9 cellular contexts compared by ENCODE assay signal in the genomic region with DNA sequence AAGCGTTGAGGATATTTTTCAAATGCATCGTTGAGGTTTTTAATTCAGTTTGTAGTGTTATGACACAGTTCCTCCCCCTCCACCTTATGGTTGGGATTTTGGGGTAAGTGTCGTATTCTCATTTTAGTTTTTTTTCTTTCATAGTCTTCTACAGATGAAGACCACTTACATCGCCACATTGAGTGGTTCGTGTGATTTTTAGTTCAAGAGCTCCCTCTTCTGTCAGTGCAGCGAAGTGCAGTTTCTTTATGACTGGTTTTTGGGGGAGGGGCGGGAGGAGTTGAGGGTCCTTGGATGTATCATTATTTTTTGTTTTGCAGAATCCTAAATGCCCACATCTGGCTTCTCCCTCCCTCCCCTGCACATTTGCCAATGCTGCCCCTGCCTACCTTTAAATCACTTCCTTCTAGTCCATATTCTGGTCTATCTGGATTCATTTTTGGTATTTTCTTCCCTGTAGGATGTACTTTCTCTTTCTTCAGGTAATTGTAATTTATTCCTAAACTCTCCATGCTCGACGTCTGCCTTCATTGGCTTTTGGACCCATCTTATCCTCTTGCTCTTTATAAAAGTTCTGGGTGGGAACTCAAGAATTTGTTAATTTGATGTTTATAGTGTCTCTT.
A peak's percentile ranks its signal among the peaks of the same experiment; 100 is the strongest.
DNase-seq lines count a peak whose midpoint lies in the region; ATAC-seq and TF ChIP-seq lines count a peak whose summit lies in the region.
"Had no signal": no experiment of that assay in that cellular context is flagged by ENCODE, and none has a peak within 500 bp of the region (broad histone marks: within the 10 kb centered on the region; RNA-seq: fewer than 3 reads in every experiment).

No MANE protein-coding gene starts in this region.

- H3K36me3 Mint-ChIP-seq in endodermal cell (ENCODE audit: low read depth): no peaks in the 10 kb centered on the region
- no peaks in the 10 kb centered on the region for H3K36me3 Mint-ChIP-seq in neural crest cell (ENCODE audit: low read depth)
- H3K36me3 Mint-ChIP-seq: CD8-positive, alpha-beta memory T cell had no signal

- H3K9ac ChIP-seq in SK-N-SH: no peak overlapping the region
- H3K9ac ChIP-seq in Karpas-422 (ENCODE audit: low read length): no peak overlapping the region
- H3K9ac ChIP-seq in endodermal cell (ENCODE audit: extremely low read depth, low read length, poor library complexity, severe bottlenecking): no peak overlapping the region

- ATAC-seq in SK-N-SH treated with all-trans-retinoic acid at 6 μM for 48 hours (no peak), GM21526 (IDR thresholded peaks at IDR 0.05; ENCODE audit: low FRiP score, unreplicated experiment) (no peak)
- ATAC-seq in activated CD4-positive, CD25-positive, alpha-beta regulatory T cell treated with anti-CD3 and anti-CD28 coated beads, Interleukin-2, amount 50 U/mL, for 24 hours: no peak

- H3K9me3 Mint-ChIP-seq in endodermal cell (no peaks in the 10 kb centered on the region), neural crest cell (no peaks in the 10 kb centered on the region)

- H3K4me3 ChIP-seq in SK-N-SH (ENCODE audit: low read depth in 2 of 2, low read length in 1 of 2) (peak overlapping the region in 1 of 2 experiments; percentile 29; a peak in 1 of 4 replicates), Karpas-422 (ENCODE audit: low read length) (no peak overlapping the region), Peyer's patch (no peak overlapping the region), endodermal cell (ENCODE audit: low read length) (no peak overlapping the region)

- no peak for TF ChIP-seq EP300 in SK-N-SH (IDR thresholded peaks at IDR 0.05; ENCODE audit: borderline replicate concordance in 1 of 2, low read depth in 1 of 2, low read length in 1 of 2)

- peak; percentile 89 for TF ChIP-seq RAD21 in SK-N-SH (IDR thresholded peaks at IDR 0.05; ENCODE audit: low read length)

- CTCF ChIA-PET in SK-N-SH (lab: Yijun Ruan, JAX): interaction anchor here (0.6 to 3.0 kb wide), 9 partner anchors 10 to 429 kb away, joined by 3 to 12 read pairs (median 3); no protein-coding TSS in a partner anchor

- H2AFZ ChIP-seq in SK-N-SH (ENCODE audit: low read depth) (no peak overlapping the region), Karpas-422 (ENCODE audit: low read length) (no peak overlapping the region)

- H3K27me3 ChIP-seq in SK-N-SH (ENCODE audit: insufficient read depth) (no peaks in the 10 kb centered on the region), Karpas-422 (ENCODE audit: low read length) (no peaks in the 10 kb centered on the region), Peyer's patch (no peaks in the 10 kb centered on the region), endodermal cell (ENCODE audit: control insufficient read depth, insufficient read depth, low read length, poor library complexity, severe bottlenecking) (no peaks in the 10 kb centered on the region)

- no peak for TF ChIP-seq POLR2A in Peyer's patch (IDR thresholded peaks at IDR 0.05)

- H3K4me3 Mint-ChIP-seq in endodermal cell: no peak overlapping the region
- no peak overlapping the region for H3K4me3 Mint-ChIP-seq in neural crest cell
- H3K4me3 Mint-ChIP-seq: CD8-positive, alpha-beta memory T cell had no signal

- H4K20me1 ChIP-seq in SK-N-SH (ENCODE audit: insufficient read depth): no peaks in the 10 kb centered on the region
- H4K20me1 ChIP-seq in Karpas-422 (ENCODE audit: insufficient read depth, low read depth, low read length): no peaks in the 10 kb centered on the region

- H3K27ac Mint-ChIP-seq in endodermal cell (no peak overlapping the region), neural crest cell (ENCODE audit: unreplicated experiment) (no peak overlapping the region)
- H3K27ac Mint-ChIP-seq: CD8-positive, alpha-beta memory T cell had no signal

- H3K4me1 ChIP-seq in SK-N-SH (ENCODE audit: control insufficient read depth in 1 of 2, insufficient read depth in 2 of 2, low read depth in 1 of 2, low read length in 1 of 2) (peaks cover 2 to 3% of the 10 kb centered on the region in 2 experiments; a peak in 2 of 4 replicates), Karpas-422 (ENCODE audit: low read length) (no peaks in the 10 kb centered on the region), Peyer's patch (no peaks in the 10 kb centered on the region), endodermal cell (ENCODE audit: control insufficient read depth, insufficient read depth, low read length) (no peaks in the 10 kb centered on the region)

- DNase-seq in SK-N-SH (peak; percentile 67), Karpas-422 (peak; percentile 83), Peyer's patch (peak in 1 of 3 donors; percentile 66), endodermal cell (peak; percentile 88), neural crest cell (ENCODE audit: low read depth, low spot score) (peak; percentile 42)

- 51% methylated on average over 9 of the region's 9 CpGs for WGBS in SK-N-SH (ENCODE audit: low lambda C conversion rate)
- 63% methylated on average over 7 of the region's 9 CpGs; no CpG with 5 or more reads in 1 of the 2 experiments for WGBS in endodermal cell (ENCODE audit: insufficient coverage in 1 of 2, insufficient read length in 1 of 2), 2 experiments

- TF ChIP-seq CTCF in SK-N-SH (IDR thresholded peaks at IDR 0.05): peak; percentile 67
- peak in 5 of 6 experiments; percentile 23 to 79 (median 70) for TF ChIP-seq CTCF in Peyer's patch (IDR thresholded peaks at IDR 0.05)
- peak; percentile 90 for TF ChIP-seq CTCF in endodermal cell (conservative IDR thresholded peaks at IDR 0.05)
- TF ChIP-seq CTCF in neural crest cell (conservative IDR thresholded peaks at IDR 0.05): peak; percentile 83

- H3K4me2 ChIP-seq in SK-N-SH (no peak overlapping the region), Karpas-422 (ENCODE audit: low read depth, low read length, poor library complexity, severe bottlenecking) (no peak overlapping the region)

- H3K27ac ChIP-seq in SK-N-SH (ENCODE audit: low read depth in 2 of 2, low read length in 1 of 2) (no peak overlapping the region), Karpas-422 (ENCODE audit: low read length) (no peak overlapping the region), Peyer's patch (no peak overlapping the region), endodermal cell (ENCODE audit: low read depth, low read length) (no peak overlapping the region)

- H3K79me2 ChIP-seq in SK-N-SH (ENCODE audit: insufficient read depth): no peaks in the 10 kb centered on the region
- H3K79me2 ChIP-seq in Karpas-422 (ENCODE audit: low read length): no peaks in the 10 kb centered on the region

- peaks cover 3% of the 10 kb centered on the region for H3F3A ChIP-seq in SK-N-SH (replicated peaks; ENCODE audit: insufficient read depth)

- H3K9me2 ChIP-seq in SK-N-SH (no peaks in the 10 kb centered on the region), Karpas-422 (replicated peaks; ENCODE audit: insufficient read depth, low read length) (no peaks in the 10 kb centered on the region)

- POLR2A ChIA-PET in SK-N-SH (lab: Yijun Ruan, JAX): no interaction called here

- no peaks in the 10 kb centered on the region for H3K27me3 Mint-ChIP-seq in endodermal cell (ENCODE audit: insufficient read depth)
- peaks cover 15% of the 10 kb centered on the region for H3K27me3 Mint-ChIP-seq in neural crest cell (ENCODE audit: low read depth)

- no peaks in the 10 kb centered on the region for H3K4me1 Mint-ChIP-seq in endodermal cell
- no peaks in the 10 kb centered on the region for H3K4me1 Mint-ChIP-seq in neural crest cell
- H3K4me1 Mint-ChIP-seq: CD8-positive, alpha-beta memory T cell had no signal

- H3K9me3 ChIP-seq in SK-N-SH (no peaks in the 10 kb centered on the region), Karpas-422 (ENCODE audit: low read length) (no peaks in the 10 kb centered on the region), Peyer's patch (no peaks in the 10 kb centered on the region), endodermal cell (ENCODE audit: control insufficient read depth, low read length) (no peaks in the 10 kb centered on the region)

- H3K36me3 ChIP-seq in SK-N-SH (replicated peaks in 1 of 2; ENCODE audit: control insufficient read depth in 1 of 2, insufficient read depth in 2 of 2, low read length in 1 of 2) (no peaks in the 10 kb centered on the region), Karpas-422 (ENCODE audit: insufficient read depth, low read length) (no peaks in the 10 kb centered on the region), Peyer's patch (no peaks in the 10 kb centered on the region), endodermal cell (ENCODE audit: control insufficient read depth, insufficient read depth, low read length) (no peaks in the 10 kb centered on the region)

TF ChIP-seq in SK-N-SH, 30 proteins besides CTCF, POLR2A, EP300 and RAD21 (continues in another document):
- TF ChIP-seq, protein P1, sequence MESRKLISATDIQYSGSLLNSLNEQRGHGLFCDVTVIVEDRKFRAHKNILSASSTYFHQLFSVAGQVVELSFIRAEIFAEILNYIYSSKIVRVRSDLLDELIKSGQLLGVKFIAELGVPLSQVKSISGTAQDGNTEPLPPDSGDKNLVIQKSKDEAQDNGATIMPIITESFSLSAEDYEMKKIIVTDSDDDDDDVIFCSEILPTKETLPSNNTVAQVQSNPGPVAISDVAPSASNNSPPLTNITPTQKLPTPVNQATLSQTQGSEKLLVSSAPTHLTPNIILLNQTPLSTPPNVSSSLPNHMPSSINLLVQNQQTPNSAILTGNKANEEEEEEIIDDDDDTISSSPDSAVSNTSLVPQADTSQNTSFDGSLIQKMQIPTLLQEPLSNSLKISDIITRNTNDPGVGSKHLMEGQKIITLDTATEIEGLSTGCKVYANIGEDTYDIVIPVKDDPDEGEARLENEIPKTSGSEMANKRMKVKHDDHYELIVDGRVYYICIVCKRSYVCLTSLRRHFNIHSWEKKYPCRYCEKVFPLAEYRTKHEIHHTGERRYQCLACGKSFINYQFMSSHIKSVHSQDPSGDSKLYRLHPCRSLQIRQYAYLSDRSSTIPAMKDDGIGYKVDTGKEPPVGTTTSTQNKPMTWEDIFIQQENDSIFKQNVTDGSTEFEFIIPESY (IDR thresholded peaks at IDR 0.05; ENCODE audit: borderline replicate concordance, low read depth): no peak
- TF ChIP-seq SMC3 (IDR thresholded peaks at IDR 0.05; ENCODE audit: low read depth, low read length): peak; percentile 65

TF ChIP-seq in SK-N-SH treated with all-trans-retinoic acid at 6 μM for 48 hours, 23 proteins besides CTCF, POLR2A, EP300 and RAD21 (continues in another document):
- TF ChIP-seq, protein P2, sequence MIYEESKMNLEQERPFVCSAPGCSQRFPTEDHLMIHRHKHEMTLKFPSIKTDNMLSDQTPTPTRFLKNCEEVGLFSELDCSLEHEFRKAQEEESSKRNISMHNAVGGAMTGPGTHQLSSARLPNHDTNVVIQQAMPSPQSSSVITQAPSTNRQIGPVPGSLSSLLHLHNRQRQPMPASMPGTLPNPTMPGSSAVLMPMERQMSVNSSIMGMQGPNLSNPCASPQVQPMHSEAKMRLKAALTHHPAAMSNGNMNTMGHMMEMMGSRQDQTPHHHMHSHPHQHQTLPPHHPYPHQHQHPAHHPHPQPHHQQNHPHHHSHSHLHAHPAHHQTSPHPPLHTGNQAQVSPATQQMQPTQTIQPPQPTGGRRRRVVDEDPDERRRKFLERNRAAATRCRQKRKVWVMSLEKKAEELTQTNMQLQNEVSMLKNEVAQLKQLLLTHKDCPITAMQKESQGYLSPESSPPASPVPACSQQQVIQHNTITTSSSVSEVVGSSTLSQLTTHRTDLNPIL (CRISPR knock-in tag; IDR thresholded peaks at IDR 0.05; ENCODE audit: low read depth): no peak
- TF ChIP-seq ZNF8 (CRISPR knock-in tag; IDR thresholded peaks at IDR 0.05): no peak
